In the genomic region with DNA sequence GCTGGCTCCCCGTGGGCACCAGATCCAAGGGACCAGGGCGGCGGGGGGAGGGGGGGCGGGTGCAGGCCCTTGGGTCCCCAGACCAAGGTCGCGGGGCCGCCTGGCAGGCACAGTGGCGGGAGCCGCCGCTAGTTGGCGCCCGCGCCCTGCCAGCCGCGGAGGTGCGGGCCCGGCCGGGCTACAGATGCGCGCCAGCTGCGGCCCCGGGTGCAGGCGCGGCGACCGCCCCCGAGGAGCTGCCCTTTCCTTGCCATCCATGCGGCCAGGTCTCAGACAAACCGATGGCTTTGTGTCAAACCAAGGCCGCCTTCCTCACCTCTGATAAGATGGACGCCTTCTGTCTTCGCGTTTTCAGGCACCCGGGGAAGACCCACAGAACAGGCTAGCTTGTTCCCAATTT, we compare ENCODE assay signal across 8 cellular contexts. TPM values are rescaled to one million over a fixed set of nuclear protein-coding genes. Genes with fewer than 3 reads are reported as not detected.
DNase-seq lines count a peak whose midpoint lies in the region; ATAC-seq and TF ChIP-seq lines count a peak whose summit lies in the region.

No MANE protein-coding gene starts in this region.

- peaks cover 2% of the 10 kb centered on the region for H3K4me1 Mint-ChIP-seq in endodermal cell
- H3K4me1 Mint-ChIP-seq in nephron = peaks cover 23% of the 10 kb centered on the region

- H4K20me1 ChIP-seq in MM.1S (ENCODE audit: insufficient read depth, low read length) = no peaks in the 10 kb centered on the region; the same call in 1 of the 2 replicates

- 0 to 4% methylated on average over 14 to 34 of the region's 34 CpGs for WGBS in endodermal cell (ENCODE audit: insufficient coverage in 1 of 2, insufficient read length in 1 of 2), 2 experiments

- peaks cover 23% of the 10 kb centered on the region for H3K79me2 ChIP-seq in MM.1S (ENCODE audit: low read length)

- H3K4me1 ChIP-seq in MM.1S (ENCODE audit: low read length) (peaks cover 13% of the 10 kb centered on the region), endodermal cell (ENCODE audit: control insufficient read depth, insufficient read depth, low read length) (peaks cover 4% of the 10 kb centered on the region)

- H3K4me3 ChIP-seq in MM.1S (ENCODE audit: low read length) = 0 out of 2 replicates have a peak overlapping the region, but pooled peaks have one; percentile 24
- peak overlapping the region; percentile 68 for H3K4me3 ChIP-seq in endodermal cell (ENCODE audit: low read length)

- H3K27ac ChIP-seq in MM.1S (ENCODE audit: low read length) (no peak overlapping the region), endodermal cell (ENCODE audit: low read depth, low read length) (no peak overlapping the region)

- H3K4me3 Mint-ChIP-seq in endodermal cell (peak overlapping the region; percentile 43), nephron (peak overlapping the region; percentile 29 to 51 (median 31))

- TF ChIP-seq CTCF in MM.1S (IDR thresholded peaks at IDR 0.05; ENCODE audit: low read length) = peak; percentile 35
- TF ChIP-seq CTCF in endodermal cell (conservative IDR thresholded peaks at IDR 0.05) = peak; percentile 93
- peak; percentile 85 to 92 (median 90) for TF ChIP-seq CTCF in nephron (IDR thresholded peaks at IDR 0.05; ENCODE audit: unreplicated experiment in 3 of 3)

- no peaks in the 10 kb centered on the region for H3K9me2 ChIP-seq in MM.1S (replicated peaks; ENCODE audit: insufficient read depth, low read length)

- peaks cover 19% of the 10 kb centered on the region for H3F3A ChIP-seq in MM.1S (ENCODE audit: insufficient read depth, low read length)

- H3K4me2 ChIP-seq in MM.1S (ENCODE audit: low read depth, low read length) = peak overlapping the region; percentile 56

- no peaks in the 10 kb centered on the region for H3K36me3 Mint-ChIP-seq in endodermal cell (ENCODE audit: low read depth)
- H3K36me3 Mint-ChIP-seq in nephron (ENCODE audit: low read depth) = peaks cover 4% of the 10 kb centered on the region

- no peaks in the 10 kb centered on the region for H3K27me3 ChIP-seq in MM.1S (replicated peaks; ENCODE audit: insufficient read depth, low read length)
- peaks cover 83% of the 10 kb centered on the region for H3K27me3 ChIP-seq in endodermal cell (ENCODE audit: control insufficient read depth, insufficient read depth, low read length, poor library complexity, severe bottlenecking)

- H2AFZ ChIP-seq in MM.1S (ENCODE audit: low read length) = 0 out of 2 replicates have a peak overlapping the region, but pooled peaks have one; percentile 46

- no peak for ATAC-seq in GM19467 (IDR thresholded peaks at IDR 0.05; ENCODE audit: unreplicated experiment)

- no peak overlapping the region for H3K9ac ChIP-seq in MM.1S (ENCODE audit: low read length)
- H3K9ac ChIP-seq in endodermal cell (ENCODE audit: extremely low read depth, low read length, poor library complexity, severe bottlenecking) = no peak overlapping the region

- H3K27ac Mint-ChIP-seq in endodermal cell (no peak overlapping the region), nephron (no peak overlapping the region)

- H3K9me3 ChIP-seq in MM.1S (replicated peaks; ENCODE audit: insufficient read depth, low read length) (no peaks in the 10 kb centered on the region), endodermal cell (ENCODE audit: control insufficient read depth, low read length) (no peaks in the 10 kb centered on the region)

- H3K27me3 Mint-ChIP-seq in endodermal cell (ENCODE audit: insufficient read depth) (peaks cover 74% of the 10 kb centered on the region), nephron (ENCODE audit: low read depth) (peaks cover 92% of the 10 kb centered on the region)

- H3K9me3 Mint-ChIP-seq in endodermal cell (no peaks in the 10 kb centered on the region), nephron (no peaks in the 10 kb centered on the region)

- H3K36me3 ChIP-seq in MM.1S (replicated peaks; ENCODE audit: insufficient read depth, low read length) = no peaks in the 10 kb centered on the region
- no peaks in the 10 kb centered on the region for H3K36me3 ChIP-seq in endodermal cell (ENCODE audit: control insufficient read depth, insufficient read depth, low read length)

- DNase-seq in EH (ENCODE audit: low read depth) (peak; percentile 30), MM.1S (peak; percentile 63), endodermal cell (peak; percentile 92), NCI-H524 treated with DMSO at 0.1 percent for 48 hours (lab: John Stamatoyannopoulos, UW) (no peak), NCI-H2196 (lab: John Stamatoyannopoulos, UW; ENCODE audit: unreplicated experiment) (no peak)
- DNase-seq in activated CD4-positive, alpha-beta T cell treated with anti-CD3 and anti-CD28 coated beads, Interleukin-2, amount 50 U/mL, for 4 hours = peak; percentile 42

RNA-seq across cellular contexts. Expression of gene RUNX3, which starts 2.2 kb away (rescaled TPM):
- under 1 TPM; 0.24 to 0.31 TPM for total RNA-seq in endodermal cell
- polyA plus RNA-seq in endodermal cell (2013, experiment 1 of 2) = 0.14 TPM
- 0.17 TPM for polyA plus RNA-seq in endodermal cell (2013, experiment 2 of 2)

Comparison
In these comparisons a context has a peak if more than half of its experiments do, and no peak if none do; other contexts are left out.
1. DNase-seq: peak in EH (single experiment), MM.1S (single experiment), activated CD4-positive, alpha-beta T cell treated with anti-CD3 and anti-CD28 coated beads, Interleukin-2, amount 50 U/mL, for 4 hours (2 of 2) and endodermal cell (single experiment); none in NCI-H524 treated with DMSO at 0.1 percent for 48 hours (single experiment) and NCI-H2196 (single experiment).
2. CTCF ChIP-seq: peak in every context shown above with its lines; median percentile 93 in endodermal cell; 90 in nephron; 35 in MM.1S.